In the genomic region with DNA sequence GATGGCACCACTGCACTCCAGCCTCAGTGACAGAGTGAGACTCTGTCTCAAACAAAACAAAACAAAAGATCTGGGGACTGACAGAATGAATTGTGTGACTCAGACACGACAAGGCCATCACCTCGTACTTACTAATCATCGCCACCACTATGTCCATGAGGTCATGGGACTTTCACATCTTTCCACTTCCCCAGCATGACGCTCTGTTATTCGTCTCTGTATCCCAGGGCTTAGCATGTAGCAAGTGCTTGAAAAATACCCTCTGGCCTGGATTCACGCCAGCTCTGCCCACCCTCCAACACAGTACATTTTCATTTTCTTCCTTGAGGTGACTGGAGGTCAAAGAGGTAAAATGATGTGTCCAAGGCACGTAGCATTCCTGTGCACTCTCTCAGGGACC, we compare ENCODE assay signal across 1 cellular context.
TF ChIP-seq lines count a peak whose summit lies in the region.

No MANE protein-coding gene starts in this region.

TF ChIP-seq in SK-N-SH treated with all-trans-retinoic acid at 6 μM for 48 hours, 23 proteins besides CTCF, POLR2A, EP300 and RAD21 (continued from another document):
- TF ChIP-seq, protein P1, sequence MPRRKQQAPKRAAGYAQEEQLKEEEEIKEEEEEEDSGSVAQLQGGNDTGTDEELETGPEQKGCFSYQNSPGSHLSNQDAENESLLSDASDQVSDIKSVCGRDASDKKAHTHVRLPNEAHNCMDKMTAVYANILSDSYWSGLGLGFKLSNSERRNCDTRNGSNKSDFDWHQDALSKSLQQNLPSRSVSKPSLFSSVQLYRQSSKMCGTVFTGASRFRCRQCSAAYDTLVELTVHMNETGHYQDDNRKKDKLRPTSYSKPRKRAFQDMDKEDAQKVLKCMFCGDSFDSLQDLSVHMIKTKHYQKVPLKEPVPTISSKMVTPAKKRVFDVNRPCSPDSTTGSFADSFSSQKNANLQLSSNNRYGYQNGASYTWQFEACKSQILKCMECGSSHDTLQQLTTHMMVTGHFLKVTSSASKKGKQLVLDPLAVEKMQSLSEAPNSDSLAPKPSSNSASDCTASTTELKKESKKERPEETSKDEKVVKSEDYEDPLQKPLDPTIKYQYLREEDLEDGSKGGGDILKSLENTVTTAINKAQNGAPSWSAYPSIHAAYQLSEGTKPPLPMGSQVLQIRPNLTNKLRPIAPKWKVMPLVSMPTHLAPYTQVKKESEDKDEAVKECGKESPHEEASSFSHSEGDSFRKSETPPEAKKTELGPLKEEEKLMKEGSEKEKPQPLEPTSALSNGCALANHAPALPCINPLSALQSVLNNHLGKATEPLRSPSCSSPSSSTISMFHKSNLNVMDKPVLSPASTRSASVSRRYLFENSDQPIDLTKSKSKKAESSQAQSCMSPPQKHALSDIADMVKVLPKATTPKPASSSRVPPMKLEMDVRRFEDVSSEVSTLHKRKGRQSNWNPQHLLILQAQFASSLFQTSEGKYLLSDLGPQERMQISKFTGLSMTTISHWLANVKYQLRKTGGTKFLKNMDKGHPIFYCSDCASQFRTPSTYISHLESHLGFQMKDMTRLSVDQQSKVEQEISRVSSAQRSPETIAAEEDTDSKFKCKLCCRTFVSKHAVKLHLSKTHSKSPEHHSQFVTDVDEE (CRISPR knock-in tag; IDR thresholded peaks at IDR 0.05), result no peak
